Comparison of ENCODE assay signal across 18 cellular contexts in the genomic region with DNA sequence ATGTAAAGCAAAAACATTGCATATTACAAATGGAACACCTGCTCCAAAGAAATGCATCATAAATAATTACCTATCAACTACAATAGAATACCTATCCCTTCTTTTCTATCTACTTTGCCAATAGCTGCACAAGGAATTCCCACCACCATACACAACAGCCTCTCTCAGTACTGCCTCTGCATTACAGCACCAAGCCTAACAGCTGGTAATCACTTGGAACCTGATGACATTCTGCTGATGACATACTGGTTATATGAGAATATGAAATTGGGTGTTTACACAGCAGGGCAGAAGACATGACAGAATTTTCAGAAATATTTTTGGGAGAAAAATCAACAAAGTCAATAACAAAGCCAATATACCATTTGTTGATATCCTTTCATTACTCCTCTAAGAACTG.
"Had no signal": no experiment of that assay in that cellular context is flagged by ENCODE, and none has a peak within 500 bp of the region (broad histone marks: within the 10 kb centered on the region; RNA-seq: fewer than 3 reads in every experiment).

No MANE protein-coding gene starts in this region.

- DNase-seq: activated CD4-positive, alpha-beta T cell treated with anti-CD3 and anti-CD28 coated beads, Interleukin-2, amount 10 ng/mL, durations not matched to agents 24 days and 14 days; activated CD4-positive, CD25-positive, alpha-beta regulatory T cell; activated CD8-positive, alpha-beta memory T cell treated with anti-CD3 and anti-CD28 coated beads, Interleukin-2, amount 50 U/mL, for 48 hours; activated CD8-positive, alpha-beta T cell treated with anti-CD3 and anti-CD28 coated beads, Interleukin-2, amount 10 ng/mL, durations not matched to agents 7 days and 5 days; activated naive CD4-positive, alpha-beta T cell treated with anti-CD3 and anti-CD28 coated beads for 36 hours; colonic mucosa; foreskin melanocyte; mucosa of descending colon; naive thymus-derived CD8-positive, alpha-beta T cell; SW 1271; thyroid gland had no signal

- ATAC-seq: activated CD8-positive, alpha-beta T cell treated with anti-CD3 and anti-CD28 coated beads, Interleukin-2, amount 10 ng/mL, durations not matched to agents 7 days and 5 days; esophagus mucosa; mucosa of descending colon; naive thymus-derived CD8-positive, alpha-beta T cell; stimulated activated effector memory CD8-positive, alpha-beta T cell treated with anti-CD3 and anti-CD28 coated beads, Interleukin-12 subunit alpha, Interleukin-12 subunit beta, amount 100 ng/mL, for 72 hours had no signal

- H3K36me3 ChIP-seq: cardiac muscle cell, colonic mucosa, thyroid gland had no signal

- FAIRE-seq: islet of Langerhans, TTC549 had no signal

- H3K27ac ChIP-seq: cardiac muscle cell, colonic mucosa, parathyroid adenoma, thyroid gland had no signal

- H3K4me1 ChIP-seq: colonic mucosa had no signal

- H3K9me3 Mint-ChIP-seq: activated CD4-positive, alpha-beta T cell treated with anti-CD3 and anti-CD28 coated beads, Interleukin-2, amount 10 ng/mL, durations not matched to agents 24 days and 14 days; activated naive CD4-positive, alpha-beta T cell treated with anti-CD3 and anti-CD28 coated beads for 36 hours; activated T-helper 1 cell treated with anti-CD3 and anti-CD28 coated beads, Interleukin-12 subunit alpha, Interleukin-12 subunit beta, Interleukin-2, Interleukin-4 antibody, amounts not matched to agents 30 ng/mL and 10 ng/mL and 1 ng/mL, durations not matched to agents 14 hours and 24 hours and 36 hours; stimulated activated effector memory CD8-positive, alpha-beta T cell treated with anti-CD3 and anti-CD28 coated beads, Interleukin-12 subunit alpha, Interleukin-12 subunit beta, amount 100 ng/mL, for 72 hours had no signal

- H3K27me3 Mint-ChIP-seq: activated CD4-positive, alpha-beta T cell treated with anti-CD3 and anti-CD28 coated beads, Interleukin-2, amount 10 ng/mL, durations not matched to agents 24 days and 14 days; naive thymus-derived CD8-positive, alpha-beta T cell had no signal

- H3K4me3 Mint-ChIP-seq: activated CD4-positive, alpha-beta T cell treated with anti-CD3 and anti-CD28 coated beads, Interleukin-2, amount 10 ng/mL, durations not matched to agents 24 days and 14 days; activated CD8-positive, alpha-beta T cell treated with anti-CD3 and anti-CD28 coated beads, Interleukin-2, amount 10 ng/mL, durations not matched to agents 7 days and 5 days; activated naive CD4-positive, alpha-beta T cell treated with anti-CD3 and anti-CD28 coated beads for 36 hours; activated T-helper 1 cell treated with anti-CD3 and anti-CD28 coated beads, Interleukin-12 subunit alpha, Interleukin-12 subunit beta, Interleukin-2, Interleukin-4 antibody, amounts not matched to agents 30 ng/mL and 10 ng/mL and 1 ng/mL, durations not matched to agents 14 hours and 24 hours and 36 hours; naive thymus-derived CD8-positive, alpha-beta T cell; stimulated activated effector memory CD8-positive, alpha-beta T cell treated with anti-CD3 and anti-CD28 coated beads, Interleukin-12 subunit alpha, Interleukin-12 subunit beta, amount 100 ng/mL, for 72 hours had no signal

- H3K4me3 ChIP-seq: cardiac muscle cell, colonic mucosa, mucosa of descending colon, thyroid gland had no signal

- H3K9me3 ChIP-seq: colonic mucosa, thyroid gland had no signal

- H3K27me3 ChIP-seq: cardiac muscle cell, colonic mucosa, thyroid gland had no signal

- H3K27ac Mint-ChIP-seq: activated CD4-positive, alpha-beta T cell treated with anti-CD3 and anti-CD28 coated beads, Interleukin-2, amount 10 ng/mL, durations not matched to agents 24 days and 14 days; activated CD8-positive, alpha-beta T cell treated with anti-CD3 and anti-CD28 coated beads, Interleukin-2, amount 10 ng/mL, durations not matched to agents 7 days and 5 days; activated naive CD4-positive, alpha-beta T cell treated with anti-CD3 and anti-CD28 coated beads for 36 hours; activated T-helper 1 cell treated with anti-CD3 and anti-CD28 coated beads, Interleukin-12 subunit alpha, Interleukin-12 subunit beta, Interleukin-2, Interleukin-4 antibody, amounts not matched to agents 30 ng/mL and 10 ng/mL and 1 ng/mL, durations not matched to agents 14 hours and 24 hours and 36 hours; stimulated activated effector memory CD8-positive, alpha-beta T cell treated with anti-CD3 and anti-CD28 coated beads, Interleukin-12 subunit alpha, Interleukin-12 subunit beta, amount 100 ng/mL, for 72 hours had no signal
